ENCODE assay signal across 10 cellular contexts in the genomic region with DNA sequence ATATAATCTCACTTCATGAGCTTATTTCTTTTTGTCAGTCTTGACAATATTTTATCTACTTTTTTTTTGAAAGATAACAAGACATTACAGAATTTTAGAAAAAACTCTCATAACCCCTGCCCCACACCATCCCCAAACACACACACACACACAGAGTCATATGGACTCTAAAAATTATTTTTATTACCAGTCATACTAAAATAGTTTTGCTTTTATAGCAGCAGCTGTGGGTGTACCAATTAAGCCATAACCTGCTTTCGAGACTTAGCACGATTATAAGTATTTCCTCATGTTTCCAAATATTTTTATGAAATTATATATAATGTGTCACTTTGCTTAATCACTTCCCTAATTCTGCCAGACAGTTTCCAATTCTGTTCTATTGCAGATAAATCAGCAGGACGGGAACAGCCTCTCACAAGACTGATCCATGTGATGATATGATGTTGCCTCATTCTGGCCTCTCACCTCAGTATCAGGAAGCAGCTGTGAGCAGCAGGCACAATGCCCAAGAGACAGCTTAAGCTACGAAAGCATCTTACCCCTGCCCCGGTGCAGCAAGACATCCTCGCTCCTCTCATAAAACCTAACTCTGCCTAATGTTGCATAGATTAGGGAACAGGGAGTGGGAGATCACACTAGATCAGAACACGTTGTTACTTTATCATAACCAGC. TPM values are rescaled to one million over a fixed set of nuclear protein-coding genes. Genes with fewer than 3 reads are reported as not detected.
A peak's percentile ranks its signal among the peaks of the same experiment; 100 is the strongest.
DNase-seq lines count a peak whose midpoint lies in the region; ATAC-seq and TF ChIP-seq lines count a peak whose summit lies in the region.
"Had no signal": no experiment of that assay in that cellular context is flagged by ENCODE, and none has a peak within 500 bp of the region (broad histone marks: within the 10 kb centered on the region; RNA-seq: fewer than 3 reads in every experiment).

No MANE protein-coding gene starts in this region.

- H3K36me3 ChIP-seq in gastroesophageal sphincter: peaks cover 0 to 81% of the 10 kb centered on the region in 2 donors

- no peak overlapping the region for H3K4me3 ChIP-seq in gastroesophageal sphincter
- no peak overlapping the region for H3K4me3 ChIP-seq in skeletal muscle cell (ENCODE audit: low read depth, low read length)

- H3K4me1 Mint-ChIP-seq in T-helper 17 cell: peaks cover 20% of the 10 kb centered on the region

- H3K27ac Mint-ChIP-seq in T-helper 17 cell: peak overlapping the region; percentile 72

- no peak for TF ChIP-seq CTCF in gastroesophageal sphincter (IDR thresholded peaks at IDR 0.05)

- WGBS in gastroesophageal sphincter (ENCODE audit: low coverage in 1 of 2), 2 donors: 48 to 57% methylated on average over 7 of the region's 7 CpGs

- H3K4me3 Mint-ChIP-seq in T-helper 17 cell: no peak overlapping the region

- no peaks in the 10 kb centered on the region for H3K27me3 ChIP-seq in gastroesophageal sphincter

- DNase-seq in HCEC 1CT (peak; percentile 73), T-helper 17 cell (no peak), skeletal muscle cell (ENCODE audit: low read depth) (peak; percentile 61), DMS153 (lab: John Stamatoyannopoulos, UW) (no peak)
- no peak for DNase-seq in activated effector memory CD4-positive, alpha-beta T cell treated with anti-CD3 and anti-CD28 coated beads, Interleukin-2, amount 50 U/mL, for 16 hours

- no peak for TF ChIP-seq POLR2A in gastroesophageal sphincter (IDR thresholded peaks at IDR 0.05)

- peak overlapping the region in 3 of 4 donors; percentile 13 to 52 (median 45) for H3K27ac ChIP-seq in gastroesophageal sphincter

- H3K9me3 ChIP-seq in T-helper 17 cell (ENCODE audit: control insufficient read depth, low read length, poor library complexity, severe bottlenecking) (no peaks in the 10 kb centered on the region), gastroesophageal sphincter (no peaks in the 10 kb centered on the region)

- H3K36me3 Mint-ChIP-seq in T-helper 17 cell (ENCODE audit: low read depth): peaks cover 2% of the 10 kb centered on the region

- no peaks in the 10 kb centered on the region for H3K27me3 Mint-ChIP-seq in T-helper 17 cell

- H3K4me1 ChIP-seq in gastroesophageal sphincter: peaks cover 0 to 65% (median 6%) of the 10 kb centered on the region in 3 donors

- TF ChIP-seq EP300 in gastroesophageal sphincter (IDR thresholded peaks at IDR 0.05): no peak

- ATAC-seq in T-helper 17 cell (no peak), gastroesophageal sphincter (peak; percentile 85), HG03135 (IDR thresholded peaks at IDR 0.05; ENCODE audit: unreplicated experiment) (no peak), HG03097 (IDR thresholded peaks at IDR 0.05; ENCODE audit: low FRiP score, unreplicated experiment) (no peak)

RNA-seq across cellular contexts. Expression of gene PDCL, which starts 7.0 kb away (rescaled TPM):
- total RNA-seq in T-helper 17 cell: 10 to 100 TPM; 13.6 to 14.4 TPM
- total RNA-seq in gastroesophageal sphincter: 10 to 100 TPM; 15.3 to 24.4 (median 17.3) TPM

RNA-seq across cellular contexts. Expression of gene OR1K1, which starts 21.5 kb away (rescaled TPM):
- total RNA-seq in T-helper 17 cell (not detected), gastroesophageal sphincter (not detected)
- total RNA-seq: H4, M059J had no signal

RNA-seq across cellular contexts. Expression of gene OR5C1, which starts 32.7 kb away (rescaled TPM):
- not detected for total RNA-seq in T-helper 17 cell
- total RNA-seq in gastroesophageal sphincter: not detected
- total RNA-seq: H4, M059J had no signal

Comparison
In these comparisons a context has a peak if more than half of its experiments do, and no peak if none do; other contexts are left out.
1. DNase-seq: peak in HCEC 1CT (single experiment) and skeletal muscle cell (single experiment); none in T-helper 17 cell (0 of 3), DMS153 (single experiment) and activated effector memory CD4-positive, alpha-beta T cell treated with anti-CD3 and anti-CD28 coated beads, Interleukin-2, amount 50 U/mL, for 16 hours (single experiment).